ENCODE assay signal across 8 cellular contexts in the genomic region with DNA sequence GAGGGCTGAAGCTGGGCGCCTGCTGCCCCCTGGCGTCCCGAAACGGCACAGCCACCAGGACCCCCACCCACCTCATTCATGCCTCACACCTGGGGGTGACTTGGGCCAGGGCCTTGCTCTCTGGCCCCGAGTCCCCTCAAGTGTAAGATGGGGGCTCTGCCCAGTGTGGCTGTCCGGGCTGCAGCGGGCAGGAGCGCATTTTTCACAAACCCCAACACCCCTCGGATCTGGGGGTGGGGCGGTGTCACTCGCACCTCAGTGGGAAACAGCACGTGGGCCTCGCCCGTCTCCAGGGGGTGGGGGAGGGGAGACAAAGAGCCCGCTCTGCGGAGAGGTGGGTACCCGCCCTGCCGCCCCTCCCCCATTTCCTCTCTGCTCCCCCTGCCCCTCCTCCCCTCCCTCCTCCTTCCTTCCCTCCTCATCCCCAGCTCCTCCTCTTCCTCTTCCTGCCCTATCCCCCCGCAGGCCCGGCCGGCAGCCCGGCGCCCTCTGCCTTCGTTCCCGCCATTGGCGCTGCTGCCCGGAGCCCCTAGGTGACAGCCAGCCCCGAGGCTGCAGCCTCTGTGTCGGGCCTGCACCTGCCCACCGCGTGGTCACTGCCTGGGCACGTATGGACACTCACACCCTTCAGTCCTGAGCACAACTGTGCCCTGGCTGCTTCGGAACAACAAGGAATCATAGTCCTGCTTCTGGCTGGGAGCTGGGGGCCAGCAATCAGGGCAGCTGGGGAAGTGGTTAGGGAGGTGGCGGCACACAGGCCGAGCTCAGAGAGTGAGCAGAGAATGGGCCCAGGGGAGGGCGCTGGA. TPM values are rescaled to one million over a fixed set of nuclear protein-coding genes. Genes with fewer than 3 reads are reported as not detected.
DNase-seq lines count a peak whose midpoint lies in the region; ATAC-seq and TF ChIP-seq lines count a peak whose summit lies in the region.

No MANE protein-coding gene starts in this region.

- no peaks in the 10 kb centered on the region for H3K9me3 ChIP-seq in smooth muscle cell (replicated peaks; ENCODE audit: low read depth)

- H3K27me3 ChIP-seq in smooth muscle cell (ENCODE audit: low read depth), result no peaks in the 10 kb centered on the region

- in situ Hi-C loops in astrocyte of the spinal cord (cut with HindIII; ENCODE audit: low sequenced_read_pairs), result no loop called here

- H3K4me2 ChIP-seq in smooth muscle cell, result peak overlapping the region; percentile 95

- no peaks in the 10 kb centered on the region for H4K20me1 ChIP-seq in smooth muscle cell (ENCODE audit: low read depth)

- H3K36me3 Mint-ChIP-seq in T-helper 1 cell treated with Interleukin-12 subunit alpha and Interleukin-12 subunit beta and Interleukin-4 antibody, amounts not matched to agents 30 μg/mL and 1 μg/mL, for 36 hours (ENCODE audit: low read depth), result no peaks in the 10 kb centered on the region

- TF ChIP-seq CTCF in LNCaP clone FGC (IDR thresholded peaks at IDR 0.05; ENCODE audit: control insufficient read depth, extremely low read depth, insufficient read depth) (peak; percentile 79), astrocyte of the spinal cord (IDR thresholded peaks at IDR 0.05; ENCODE audit: low read depth, low read length) (peak; percentile 97), smooth muscle cell (IDR thresholded peaks at IDR 0.05; ENCODE audit: borderline replicate concordance, insufficient read depth, poor library complexity, severe bottlenecking) (peak; percentile 97)

- H2AFZ ChIP-seq in smooth muscle cell (ENCODE audit: low read depth), result peak overlapping the region; percentile 89

- no peaks in the 10 kb centered on the region for H3K36me3 ChIP-seq in smooth muscle cell (ENCODE audit: low read depth)

- no peaks in the 10 kb centered on the region for H3K9me3 Mint-ChIP-seq in T-helper 1 cell treated with Interleukin-12 subunit alpha and Interleukin-12 subunit beta and Interleukin-4 antibody, amounts not matched to agents 30 μg/mL and 1 μg/mL, for 36 hours

- H3K4me1 Mint-ChIP-seq in T-helper 1 cell treated with Interleukin-12 subunit alpha and Interleukin-12 subunit beta and Interleukin-4 antibody, amounts not matched to agents 30 μg/mL and 1 μg/mL, for 36 hours (ENCODE audit: low read depth), result peaks cover 7% of the 10 kb centered on the region

- H3K4me3 ChIP-seq in LNCaP clone FGC (ENCODE audit: low read depth, low read length) (no peak overlapping the region), astrocyte of the spinal cord (ENCODE audit: low read depth, low read length) (peak overlapping the region; percentile 42), iPS-11a (ENCODE audit: low read depth, low read length) (peak overlapping the region; percentile 13), smooth muscle cell (peak overlapping the region; percentile 52)

- H3K27me3 Mint-ChIP-seq in T-helper 1 cell treated with Interleukin-12 subunit alpha and Interleukin-12 subunit beta and Interleukin-4 antibody, amounts not matched to agents 30 μg/mL and 1 μg/mL, for 36 hours (ENCODE audit: low read depth), result peaks cover under 1% of the 10 kb centered on the region

- peak overlapping the region; percentile 81 for H3K4me3 Mint-ChIP-seq in T-helper 1 cell treated with Interleukin-12 subunit alpha and Interleukin-12 subunit beta and Interleukin-4 antibody, amounts not matched to agents 30 μg/mL and 1 μg/mL, for 36 hours

- H3K79me2 ChIP-seq in smooth muscle cell (ENCODE audit: low read depth), result no peaks in the 10 kb centered on the region

- ATAC-seq in GM18858 (IDR thresholded peaks at IDR 0.05; ENCODE audit: unreplicated experiment), result no peak

- WGBS in smooth muscle cell (ENCODE audit: low lambda C conversion rate), result 6% methylated on average over 26 of the region's 36 CpGs

- no peak overlapping the region for H3K9ac ChIP-seq in smooth muscle cell (ENCODE audit: low read depth)

- H3K27ac Mint-ChIP-seq in T-helper 1 cell treated with Interleukin-12 subunit alpha and Interleukin-12 subunit beta and Interleukin-4 antibody, amounts not matched to agents 30 μg/mL and 1 μg/mL, for 36 hours, result peak overlapping the region; percentile 76

- no peak overlapping the region for H3K27ac ChIP-seq in smooth muscle cell (ENCODE audit: low read depth)

- H3K4me1 ChIP-seq in smooth muscle cell (ENCODE audit: low read depth), result peaks cover 8% of the 10 kb centered on the region

- peak; percentile 91 for DNase-seq in GDM1 (lab: John Stamatoyannopoulos, UW)
- DNase-seq in LNCaP clone FGC (ENCODE audit: low read depth), result no peak
- peak; percentile 59 for DNase-seq in astrocyte of the spinal cord (ENCODE audit: low read depth, low spot score)
- no peak for DNase-seq in smooth muscle cell (lab: John Stamatoyannopoulos, UW; ENCODE audit: unreplicated experiment)
- no peak for DNase-seq in NCI-H187 treated with DMSO at 0.1 percent for 48 hours (lab: John Stamatoyannopoulos, UW)

- H3F3A ChIP-seq in smooth muscle cell (ENCODE audit: low read depth), result peaks cover 7% of the 10 kb centered on the region

RNA-seq across cellular contexts. Expression of gene CDKN1C, which starts 6.8 kb away (rescaled TPM):
- 171 and 194 TPM in 2 replicates for total RNA-seq in smooth muscle cell
- 303 and 392 TPM in 2 replicates for polyA plus RNA-seq in smooth muscle cell

RNA-seq across cellular contexts. Expression of gene PHLDA2, which starts 36.8 kb away (rescaled TPM):
- 11.0 and 21.8 TPM in 2 replicates for total RNA-seq in smooth muscle cell
- polyA plus RNA-seq in smooth muscle cell, result 89.3 and 90.7 TPM in 2 replicates

Comparison
In these comparisons a context has a peak if more than half of its experiments do, and no peak if none do; other contexts are left out.
1. DNase-seq: peak in GDM1 (single experiment) and astrocyte of the spinal cord (single experiment); none in LNCaP clone FGC (single experiment), smooth muscle cell (single experiment) and NCI-H187 treated with DMSO at 0.1 percent for 48 hours (single experiment).
2. Peak in every context shown above with its lines, with median percentiles within 50 percentile points of each other: CTCF ChIP-seq.